23 cellular contexts compared by ENCODE assay signal in genomic region chr4:123501733-123502132, GRCh38.
"Had no signal": no experiment of that assay in that cellular context is flagged by ENCODE, and none has a peak within 500 bp of the region (broad histone marks: within the 10 kb centered on the region; RNA-seq: fewer than 3 reads in every experiment).

No MANE protein-coding gene starts in this region.

- DNase-seq: dermis blood vessel endothelial cell; effector memory CD4-positive, alpha-beta T cell; erythroblast; esophagus squamous epithelium; foreskin melanocyte; kidney; left lung; mesendoderm; naive thymus-derived CD8-positive, alpha-beta T cell; occipital lobe; ovary; posterior cingulate gyrus; psoas muscle; right cardiac atrium; sigmoid colon; stimulated activated CD4-positive, alpha-beta T cell treated with anti-CD3 and anti-CD28 coated beads, Interleukin-4, amount 100 ng/mL, for 4 hours; stimulated activated naive CD8-positive, alpha-beta T cell treated with anti-CD3 and anti-CD28 coated beads, Interleukin-15, Interleukin-2, amounts not matched to agents 100 U/mL and 50 U/mL, for 24 hours; upper lobe of right lung; uterus had no signal

- H3K27ac ChIP-seq: coronary artery, esophagus squamous epithelium, left lung, ovary, psoas muscle, sigmoid colon, thoracic aorta, tibial nerve, upper lobe of right lung, uterus had no signal

- H3K36me3 ChIP-seq: esophagus squamous epithelium, left lung, ovary, sigmoid colon, thoracic aorta, tibial nerve, upper lobe of right lung, uterus had no signal

- H3K27me3 ChIP-seq: esophagus squamous epithelium, ovary, sigmoid colon, tibial nerve, upper lobe of right lung, uterus had no signal

- H3K4me3 ChIP-seq: coronary artery, esophagus squamous epithelium, left lung, ovary, psoas muscle, sigmoid colon, thoracic aorta, tibial nerve, upper lobe of right lung, uterus had no signal

- ATAC-seq: left lung; naive thymus-derived CD8-positive, alpha-beta T cell; psoas muscle; right cardiac atrium; stimulated activated memory B cell treated with anti-CD40 and anti-IgM and Interleukin-4, amounts not matched to agents 10 μg/mL and 1 μg/mL and 100 μg/mL, for 72 hours; stimulated activated naive CD8-positive, alpha-beta T cell treated with anti-CD3 and anti-CD28 coated beads, Interleukin-15, Interleukin-2, amounts not matched to agents 100 U/mL and 50 U/mL, for 24 hours; upper lobe of right lung had no signal

- H3K4me1 ChIP-seq: upper lobe of right lung, uterus had no signal

- H3K9me3 ChIP-seq: esophagus squamous epithelium, left lung, ovary, psoas muscle, sigmoid colon, thoracic aorta, tibial nerve, upper lobe of right lung, uterus had no signal
